ENCODE assay signal across 7 cellular contexts in the genomic region with DNA sequence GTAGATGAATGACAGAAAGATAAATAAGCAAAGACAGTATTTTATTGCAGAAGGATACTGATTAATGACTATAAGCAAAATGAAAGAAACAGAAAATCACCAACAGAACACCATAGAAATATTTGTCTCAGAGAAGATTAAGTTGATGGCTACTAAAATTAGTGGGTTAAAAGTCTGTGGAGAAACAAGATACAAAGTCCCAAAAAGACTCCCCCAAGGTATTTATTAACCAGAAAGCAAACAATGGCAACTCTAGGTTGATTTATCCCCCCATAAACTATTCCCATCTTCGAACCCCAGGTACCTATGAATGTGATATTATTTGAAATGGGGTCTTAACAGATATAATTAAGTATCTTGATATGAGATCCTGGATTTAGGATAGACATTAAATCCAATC.
"Had no signal": no experiment of that assay in that cellular context is flagged by ENCODE, and none has a peak within 500 bp of the region (broad histone marks: within the 10 kb centered on the region; RNA-seq: fewer than 3 reads in every experiment).

No MANE protein-coding gene starts in this region.

- DNase-seq: GOT3, H9, HCEC 1CT, KBM-7 had no signal

- FAIRE-seq: HTR-8/SVneo had no signal

- H3K27me3 Mint-ChIP-seq: IgD-negative memory B cell had no signal

- H3K4me3 Mint-ChIP-seq: H9, IgD-negative memory B cell had no signal

- H3K27ac ChIP-seq: KMS-11 had no signal

- H3K4me1 Mint-ChIP-seq: H9, IgD-negative memory B cell had no signal

- H3K4me2 ChIP-seq: KMS-11 had no signal

- H3K27ac Mint-ChIP-seq: H9, IgD-negative memory B cell had no signal

- H3K9ac ChIP-seq: KMS-11 had no signal
